Comparison of ENCODE assay signal across 1 cellular context in the genomic region with DNA sequence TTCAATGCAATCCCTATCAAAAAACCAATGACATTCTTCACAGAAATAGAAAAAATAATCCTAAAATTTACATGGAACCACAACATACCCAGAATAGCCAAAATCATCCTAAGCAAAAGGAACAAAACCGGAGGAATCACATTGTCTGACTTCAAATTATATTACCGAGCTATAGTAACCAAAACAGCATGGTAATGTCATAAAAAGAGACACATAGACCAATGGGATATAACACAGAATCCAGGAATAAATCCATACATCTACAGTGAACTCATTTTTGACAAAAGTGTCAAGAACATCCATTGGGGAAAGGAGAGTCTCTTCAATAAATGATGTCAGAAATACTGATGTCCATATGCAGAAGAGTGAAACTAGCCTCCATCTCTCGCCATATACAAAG.
TF ChIP-seq lines count a peak whose summit lies in the region.

No MANE protein-coding gene starts in this region.

TF ChIP-seq in K562, 482 proteins besides CTCF, POLR2A, EP300 and RAD21:
- TF ChIP-seq CBX8 (IDR thresholded peaks at IDR 0.05; ENCODE audit: borderline replicate concordance, extremely low read depth, low read depth, low read length, poor library complexity, severe bottlenecking), result no peak
- TF ChIP-seq, protein P1, sequence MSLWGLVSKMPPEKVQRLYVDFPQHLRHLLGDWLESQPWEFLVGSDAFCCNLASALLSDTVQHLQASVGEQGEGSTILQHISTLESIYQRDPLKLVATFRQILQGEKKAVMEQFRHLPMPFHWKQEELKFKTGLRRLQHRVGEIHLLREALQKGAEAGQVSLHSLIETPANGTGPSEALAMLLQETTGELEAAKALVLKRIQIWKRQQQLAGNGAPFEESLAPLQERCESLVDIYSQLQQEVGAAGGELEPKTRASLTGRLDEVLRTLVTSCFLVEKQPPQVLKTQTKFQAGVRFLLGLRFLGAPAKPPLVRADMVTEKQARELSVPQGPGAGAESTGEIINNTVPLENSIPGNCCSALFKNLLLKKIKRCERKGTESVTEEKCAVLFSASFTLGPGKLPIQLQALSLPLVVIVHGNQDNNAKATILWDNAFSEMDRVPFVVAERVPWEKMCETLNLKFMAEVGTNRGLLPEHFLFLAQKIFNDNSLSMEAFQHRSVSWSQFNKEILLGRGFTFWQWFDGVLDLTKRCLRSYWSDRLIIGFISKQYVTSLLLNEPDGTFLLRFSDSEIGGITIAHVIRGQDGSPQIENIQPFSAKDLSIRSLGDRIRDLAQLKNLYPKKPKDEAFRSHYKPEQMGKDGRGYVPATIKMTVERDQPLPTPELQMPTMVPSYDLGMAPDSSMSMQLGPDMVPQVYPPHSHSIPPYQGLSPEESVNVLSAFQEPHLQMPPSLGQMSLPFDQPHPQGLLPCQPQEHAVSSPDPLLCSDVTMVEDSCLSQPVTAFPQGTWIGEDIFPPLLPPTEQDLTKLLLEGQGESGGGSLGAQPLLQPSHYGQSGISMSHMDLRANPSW (CRISPR knock-in tag; IDR thresholded peaks at IDR 0.05), result no peak
- TF ChIP-seq MAFF (IDR thresholded peaks at IDR 0.05; ENCODE audit: low read length), result no peak
- TF ChIP-seq ARNT (IDR thresholded peaks at IDR 0.05), result 0 out of 4 replicates have a peak, but pooled peaks of 1 of the 2 experiments have one; percentile 29
- 0 out of 2 replicates have a peak, but pooled peaks have one; percentile 28 for TF ChIP-seq TRIM28 (IDR thresholded peaks at IDR 0.05)
- TF ChIP-seq, protein P2, sequence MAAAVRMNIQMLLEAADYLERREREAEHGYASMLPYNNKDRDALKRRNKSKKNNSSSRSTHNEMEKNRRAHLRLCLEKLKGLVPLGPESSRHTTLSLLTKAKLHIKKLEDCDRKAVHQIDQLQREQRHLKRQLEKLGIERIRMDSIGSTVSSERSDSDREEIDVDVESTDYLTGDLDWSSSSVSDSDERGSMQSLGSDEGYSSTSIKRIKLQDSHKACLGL (CRISPR knock-in tag; IDR thresholded peaks at IDR 0.05; ENCODE audit: borderline replicate concordance, poor library complexity, severe bottlenecking), result no peak
- TF ChIP-seq HIVEP1 (CRISPR knock-in tag; IDR thresholded peaks at IDR 0.05), result no peak
- TF ChIP-seq RBM25 (IDR thresholded peaks at IDR 0.05; ENCODE audit: low read depth, low read length, severe bottlenecking), result peak; percentile 90
- peak; percentile 48; the same call in 1 of the 2 replicates for TF ChIP-seq BCOR (IDR thresholded peaks at IDR 0.05)
